Comparison of ENCODE assay signal across 7 cellular contexts in the genomic region with DNA sequence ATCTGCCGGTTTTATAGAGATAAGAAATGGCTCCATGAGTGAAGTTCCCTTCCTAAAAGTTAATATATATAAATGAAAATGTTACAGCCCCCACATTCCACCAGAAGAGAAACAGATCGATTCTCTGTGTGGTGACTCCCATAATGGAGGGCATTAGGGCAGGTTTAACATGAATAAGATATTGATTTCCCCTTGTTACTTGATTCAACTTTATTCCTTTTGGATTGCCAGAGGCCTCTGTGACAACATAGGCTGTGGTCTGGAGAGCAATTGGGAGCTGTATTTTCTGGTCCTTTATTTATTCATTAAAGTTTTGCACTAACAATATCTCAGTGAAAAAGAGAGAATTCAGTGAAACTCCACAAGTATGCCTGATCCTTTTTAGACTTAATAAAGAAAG.
"Had no signal": no experiment of that assay in that cellular context is flagged by ENCODE, and none has a peak within 500 bp of the region (broad histone marks: within the 10 kb centered on the region; RNA-seq: fewer than 3 reads in every experiment).

No MANE protein-coding gene starts in this region.

- ATAC-seq: HCT116 had no signal

- H3K27ac ChIP-seq: GM23248, HL-60 had no signal

- H3K36me3 ChIP-seq: HAP-1 had no signal

- H3K4me1 ChIP-seq: HAP-1 had no signal

- H3K9me3 ChIP-seq: HAP-1 had no signal

- H3K4me3 ChIP-seq: GM23248, HAP-1 had no signal

- DNase-seq: GM23248, GOT3, H7, HFFc6 had no signal

- H2AFZ ChIP-seq: GM23248 had no signal
